ENCODE assay signal across 9 cellular contexts in the genomic region with DNA sequence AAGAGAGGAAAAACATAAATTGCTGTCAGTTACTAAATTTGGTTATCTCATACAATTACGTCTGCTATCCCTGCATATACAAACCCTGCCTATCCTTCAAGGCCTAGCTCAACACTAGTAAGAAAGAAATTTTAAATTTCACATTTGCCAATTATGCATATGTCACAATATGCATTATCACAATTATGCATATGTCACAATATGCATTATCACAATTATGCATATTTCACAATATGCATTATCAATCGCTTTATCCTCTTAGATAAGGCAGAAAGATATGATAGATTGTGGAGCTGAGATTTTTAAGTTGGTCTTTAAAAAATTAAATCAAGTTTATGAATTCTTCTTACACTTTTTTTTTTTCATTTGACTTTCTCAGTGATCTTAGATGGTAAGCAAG.
"Had no signal": no experiment of that assay in that cellular context is flagged by ENCODE, and none has a peak within 500 bp of the region (broad histone marks: within the 10 kb centered on the region; RNA-seq: fewer than 3 reads in every experiment).

No MANE protein-coding gene starts in this region.

- H2AFZ ChIP-seq: GM23338 had no signal

- H3K4me2 ChIP-seq: GM23338, KMS-11 had no signal

- H3K27ac ChIP-seq: KMS-11 had no signal

- H3K9ac ChIP-seq: KMS-11 had no signal

- ATAC-seq: GM23338 had no signal

- DNase-seq: H9, HCEC 1CT, Karpas-422, KBM-7 had no signal

- FAIRE-seq: H1, H54, HTR-8/SVneo had no signal

- H3K4me3 ChIP-seq: GM23338 had no signal
